ENCODE assay signal across 12 cellular contexts in the genomic region with DNA sequence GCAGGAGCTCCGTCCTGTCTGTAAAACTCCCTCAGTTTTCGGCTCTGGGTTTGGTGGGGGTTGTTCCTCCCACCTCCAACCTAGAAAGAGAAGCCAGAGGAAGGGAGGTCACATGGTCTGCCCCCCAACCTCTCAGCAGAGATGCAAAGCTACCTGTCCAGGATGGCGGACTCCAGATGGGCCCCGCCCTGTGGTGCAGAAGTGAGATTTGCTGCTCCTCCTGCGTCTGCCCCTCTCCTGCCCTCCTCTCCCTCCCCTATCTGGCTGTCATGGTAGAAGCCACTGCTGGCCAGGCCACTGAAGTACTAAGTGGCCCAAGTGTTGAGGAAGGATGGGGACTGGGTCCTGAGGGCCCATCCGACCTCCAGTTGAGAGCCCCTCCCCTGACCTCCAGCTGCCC. TPM values are rescaled to one million over a fixed set of nuclear protein-coding genes. Genes with fewer than 3 reads are reported as not detected.
DNase-seq lines count a peak whose midpoint lies in the region; ATAC-seq, FAIRE-seq and TF ChIP-seq lines count a peak whose summit lies in the region.
"Had no signal": no experiment of that assay in that cellular context is flagged by ENCODE, and none has a peak within 500 bp of the region (broad histone marks: within the 10 kb centered on the region; RNA-seq: fewer than 3 reads in every experiment).

No MANE protein-coding gene starts in this region.

- DNase-seq in AG10803 (ENCODE audit: low read depth): no peak
- DNase-seq in astrocyte (ENCODE audit: low read depth): no peak
- DNase-seq in kidney: no peak
- no peak for DNase-seq in gastrocnemius medialis
- no peak for DNase-seq in dermis blood vessel endothelial cell
- DNase-seq in NCI-H510A treated with DMSO at 0.1 percent for 48 hours (lab: John Stamatoyannopoulos, UW): no peak
- DNase-seq in T-helper 2 cell treated with Interferon-gamma antibody and Interleukin-4, amounts not matched to agents 5 μg/mL and 100 μg/mL, for 36 hours (ENCODE audit: low spot score): no peak
- DNase-seq: CD8-positive, alpha-beta T cell; NCI-H446 had no signal

- no peaks in the 10 kb centered on the region for H3K36me3 Mint-ChIP-seq in astrocyte (ENCODE audit: low read depth, unreplicated experiment)
- H3K36me3 Mint-ChIP-seq in T-helper 2 cell treated with Interferon-gamma antibody and Interleukin-4, amounts not matched to agents 5 μg/mL and 100 μg/mL, for 36 hours (ENCODE audit: low read depth): no peaks in the 10 kb centered on the region
- H3K36me3 Mint-ChIP-seq: CD8-positive, alpha-beta T cell; stimulated activated memory B cell treated with anti-CD40 and anti-IgM and Interleukin-4, amounts not matched to agents 10 μg/mL and 1 μg/mL and 100 μg/mL, for 72 hours had no signal

- H3K4me1 ChIP-seq in astrocyte (ENCODE audit: insufficient read depth, low read length) (peaks cover 42% of the 10 kb centered on the region), kidney (ENCODE audit: control insufficient read depth in 1 of 2, insufficient read depth in 1 of 2, low read depth in 1 of 2, low read length in 2 of 2) (peaks cover 42 to 59% of the 10 kb centered on the region in 2 donors), gastrocnemius medialis (peaks cover 29 to 65% of the 10 kb centered on the region in 2 donors)

- no peak overlapping the region for H3K4me3 Mint-ChIP-seq in astrocyte (ENCODE audit: unreplicated experiment)
- H3K4me3 Mint-ChIP-seq in T-helper 2 cell treated with Interferon-gamma antibody and Interleukin-4, amounts not matched to agents 5 μg/mL and 100 μg/mL, for 36 hours: no peak overlapping the region
- H3K4me3 Mint-ChIP-seq: CD8-positive, alpha-beta T cell; central memory CD8-positive, alpha-beta T cell; stimulated activated memory B cell treated with anti-CD40 and anti-IgM and Interleukin-4, amounts not matched to agents 10 μg/mL and 1 μg/mL and 100 μg/mL, for 72 hours had no signal

- intact Hi-C loops in kidney (cut with DNase I): no loop called here
- intact Hi-C loops in gastrocnemius medialis (cut with DNase I; ENCODE audit: low total_unique reads): no loop called here

- H4K20me1 ChIP-seq in astrocyte (ENCODE audit: insufficient read depth, low read length): no peaks in the 10 kb centered on the region

- H3K27ac ChIP-seq in astrocyte (ENCODE audit: low read depth, low read length): no peak overlapping the region
- H3K27ac ChIP-seq in kidney (ENCODE audit: low read depth in 2 of 2, low read length in 2 of 2): peak overlapping the region; percentile 91 to 94
- peak overlapping the region; percentile 71 to 90 (median 82) for H3K27ac ChIP-seq in gastrocnemius medialis

- peak overlapping the region; percentile 55 for H3K9ac ChIP-seq in astrocyte (ENCODE audit: low read length)
- H3K9ac ChIP-seq in kidney (ENCODE audit: low read length in 2 of 2): peak overlapping the region; percentile 66 to 95

- H3K79me2 ChIP-seq in astrocyte (ENCODE audit: insufficient read depth, low read length): no peaks in the 10 kb centered on the region

- no peaks in the 10 kb centered on the region for H3K9me3 Mint-ChIP-seq in astrocyte (ENCODE audit: unreplicated experiment)
- H3K9me3 Mint-ChIP-seq in T-helper 2 cell treated with Interferon-gamma antibody and Interleukin-4, amounts not matched to agents 5 μg/mL and 100 μg/mL, for 36 hours: no peaks in the 10 kb centered on the region
- H3K9me3 Mint-ChIP-seq: CD8-positive, alpha-beta T cell; central memory CD8-positive, alpha-beta T cell; stimulated activated memory B cell treated with anti-CD40 and anti-IgM and Interleukin-4, amounts not matched to agents 10 μg/mL and 1 μg/mL and 100 μg/mL, for 72 hours had no signal

- FAIRE-seq in astrocyte (lab: Jason Lieb, UNC) (no peak), kidney (lab: Jason Lieb, UNC) (no peak)

- no peaks in the 10 kb centered on the region for H3K27me3 ChIP-seq in astrocyte (ENCODE audit: insufficient read depth, low read length)
- no peaks in the 10 kb centered on the region for H3K27me3 ChIP-seq in gastrocnemius medialis

- H3K4me3 ChIP-seq in AG10803 (ENCODE audit: low read length): peak overlapping the region; percentile 72
- no peak overlapping the region for H3K4me3 ChIP-seq in astrocyte (ENCODE audit: insufficient read depth, low read depth, low read length)
- peak overlapping the region; percentile 73 to 84 for H3K4me3 ChIP-seq in kidney (ENCODE audit: low read length in 2 of 2)
- H3K4me3 ChIP-seq in gastrocnemius medialis: peak overlapping the region; percentile 31 to 58 (median 52)

- no peak overlapping the region for H2AFZ ChIP-seq in astrocyte (ENCODE audit: low read depth, low read length)

- TF ChIP-seq POLR2A in gastrocnemius medialis (IDR thresholded peaks at IDR 0.05): no peak

- in situ Hi-C loops in gastrocnemius medialis (cut with MboI; ENCODE audit: low sequenced_read_pairs in 4 of 4): no loop called here

- H3K27me3 Mint-ChIP-seq in astrocyte (ENCODE audit: low read depth, unreplicated experiment): peaks cover 3% of the 10 kb centered on the region
- peaks cover 14% of the 10 kb centered on the region for H3K27me3 Mint-ChIP-seq in T-helper 2 cell treated with Interferon-gamma antibody and Interleukin-4, amounts not matched to agents 5 μg/mL and 100 μg/mL, for 36 hours (ENCODE audit: low read depth)
- H3K27me3 Mint-ChIP-seq: central memory CD8-positive, alpha-beta T cell had no signal

- H3K9me3 ChIP-seq in astrocyte (ENCODE audit: insufficient read depth, low read depth, low read length) (no peaks in the 10 kb centered on the region), kidney (ENCODE audit: control insufficient read depth in 1 of 2, low read length in 2 of 2) (no peaks in the 10 kb centered on the region), gastrocnemius medialis (no peaks in the 10 kb centered on the region)

- H3K36me3 ChIP-seq in astrocyte (ENCODE audit: insufficient read depth, low read length): no peaks in the 10 kb centered on the region
- H3K36me3 ChIP-seq in kidney (ENCODE audit: control insufficient read depth in 1 of 2, insufficient read depth in 2 of 2, low read length in 2 of 2): no peaks in the 10 kb centered on the region
- H3K36me3 ChIP-seq in gastrocnemius medialis: no peaks in the 10 kb centered on the region

- no peak overlapping the region for H3K27ac Mint-ChIP-seq in astrocyte (ENCODE audit: unreplicated experiment)
- H3K27ac Mint-ChIP-seq in T-helper 2 cell treated with Interferon-gamma antibody and Interleukin-4, amounts not matched to agents 5 μg/mL and 100 μg/mL, for 36 hours: no peak overlapping the region
- H3K27ac Mint-ChIP-seq: CD8-positive, alpha-beta T cell; stimulated activated memory B cell treated with anti-CD40 and anti-IgM and Interleukin-4, amounts not matched to agents 10 μg/mL and 1 μg/mL and 100 μg/mL, for 72 hours had no signal

- peaks cover 31% of the 10 kb centered on the region for H3K4me1 Mint-ChIP-seq in astrocyte (ENCODE audit: low read depth, unreplicated experiment)
- H3K4me1 Mint-ChIP-seq in T-helper 2 cell treated with Interferon-gamma antibody and Interleukin-4, amounts not matched to agents 5 μg/mL and 100 μg/mL, for 36 hours (ENCODE audit: low read depth): no peaks in the 10 kb centered on the region
- H3K4me1 Mint-ChIP-seq: central memory CD8-positive, alpha-beta T cell had no signal

- TF ChIP-seq CTCF in AG10803 (conservative IDR thresholded peaks at IDR 0.05; ENCODE audit: low read length) (no peak), astrocyte (IDR thresholded peaks at IDR 0.05; ENCODE audit: insufficient read depth, low read depth, low read length) (no peak), kidney (IDR thresholded peaks at IDR 0.05; ENCODE audit: borderline replicate concordance, extremely low read depth, insufficient read depth) (no peak), gastrocnemius medialis (IDR thresholded peaks at IDR 0.05 in 4 of 5, conservative IDR thresholded peaks at IDR 0.05 in 1 of 5) (no peak)

- peak overlapping the region; percentile 78 for H3K4me2 ChIP-seq in astrocyte (ENCODE audit: low read length)

- ATAC-seq in gastrocnemius medialis (peak in 1 of 2 donors; percentile 13), GM19467 (IDR thresholded peaks at IDR 0.05; ENCODE audit: unreplicated experiment) (no peak)
- ATAC-seq: CD8-positive, alpha-beta T cell; stimulated activated memory B cell treated with anti-CD40 and anti-IgM and Interleukin-4, amounts not matched to agents 10 μg/mL and 1 μg/mL and 100 μg/mL, for 72 hours had no signal

RNA-seq across cellular contexts. Expression of gene SEMA3B, which starts 2.1 kb away (rescaled TPM):
- total RNA-seq in astrocyte (4.9 and 5.9 TPM in 2 replicates), kidney (96.1 TPM), gastrocnemius medialis (1 to 10 TPM; 1.7 to 3.1 (median 2.1) TPM), dermis blood vessel endothelial cell (0.51 and 1.4 TPM in 2 replicates)
- polyA plus RNA-seq in kidney (ENCODE audit: insufficient read depth, low read depth, low replicate concordance): 99.9 TPM

RNA-seq across cellular contexts. Expression of gene LSMEM2, which starts 12.1 kb away (rescaled TPM):
- 0.30 TPM in 1 of 2 replicates, not detected in the other for total RNA-seq in astrocyte
- 0.22 TPM for total RNA-seq in kidney
- 0.62 TPM for polyA plus RNA-seq in kidney (ENCODE audit: insufficient read depth, low read depth, low replicate concordance)
- under 1 TPM in 3 of 4 donors, not detected in 1; 0.41 to 0.98 (median 0.49) TPM for total RNA-seq in gastrocnemius medialis
- total RNA-seq in dermis blood vessel endothelial cell: not detected in 2 replicates
- total RNA-seq: CD8-positive, alpha-beta T cell had no signal

RNA-seq across cellular contexts. Expression of gene IFRD2, which starts 25.4 kb away (rescaled TPM):
- 59.2 and 66.8 TPM in 2 replicates for total RNA-seq in astrocyte
- total RNA-seq in kidney: 78.1 TPM
- 54.1 TPM for polyA plus RNA-seq in kidney (ENCODE audit: insufficient read depth, low read depth, low replicate concordance)
- total RNA-seq in gastrocnemius medialis: 100 to 1,000 TPM; 111 to 145 (median 127) TPM
- 92.2 and 113 TPM in 2 replicates for total RNA-seq in dermis blood vessel endothelial cell

RNA-seq across cellular contexts. Expression of gene GNAI2, which starts 30.8 kb away (rescaled TPM):
- 380 and 381 TPM in 2 replicates for total RNA-seq in astrocyte
- 245 TPM for total RNA-seq in kidney
- polyA plus RNA-seq in kidney (ENCODE audit: insufficient read depth, low read depth, low replicate concordance): 141 TPM
- total RNA-seq in gastrocnemius medialis: 10 to 100 TPM; 26.7 to 67.8 (median 39.8) TPM
- 624 and 776 TPM in 2 replicates for total RNA-seq in dermis blood vessel endothelial cell

RNA-seq across cellular contexts. Expression of gene HYAL3, which starts 32.4 kb away (rescaled TPM):
- total RNA-seq in astrocyte (6.3 and 6.9 TPM in 2 replicates), kidney (2.0 TPM), gastrocnemius medialis (1 to 10 TPM in 3 of 4 donors, not detected in 1; 1.1 to 2.3 (median 1.2) TPM), dermis blood vessel endothelial cell (24.0 and 28.1 TPM in 2 replicates)
- polyA plus RNA-seq in kidney (ENCODE audit: insufficient read depth, low read depth, low replicate concordance): 3.2 TPM

Comparison
In these comparisons a context has a peak if more than half of its experiments do, and no peak if none do; other contexts are left out.
1. RNA of gene SEMA3B, which starts 2.1 kb away (total RNA-seq): 96.1 TPM in kidney (single experiment); 4.9 to 5.9 TPM in astrocyte, 1.7 to 3.1 TPM in gastrocnemius medialis and 0.51 to 1.4 TPM in dermis blood vessel endothelial cell; every median in the first group is over 10 times any median in the second.